In the genomic region with DNA sequence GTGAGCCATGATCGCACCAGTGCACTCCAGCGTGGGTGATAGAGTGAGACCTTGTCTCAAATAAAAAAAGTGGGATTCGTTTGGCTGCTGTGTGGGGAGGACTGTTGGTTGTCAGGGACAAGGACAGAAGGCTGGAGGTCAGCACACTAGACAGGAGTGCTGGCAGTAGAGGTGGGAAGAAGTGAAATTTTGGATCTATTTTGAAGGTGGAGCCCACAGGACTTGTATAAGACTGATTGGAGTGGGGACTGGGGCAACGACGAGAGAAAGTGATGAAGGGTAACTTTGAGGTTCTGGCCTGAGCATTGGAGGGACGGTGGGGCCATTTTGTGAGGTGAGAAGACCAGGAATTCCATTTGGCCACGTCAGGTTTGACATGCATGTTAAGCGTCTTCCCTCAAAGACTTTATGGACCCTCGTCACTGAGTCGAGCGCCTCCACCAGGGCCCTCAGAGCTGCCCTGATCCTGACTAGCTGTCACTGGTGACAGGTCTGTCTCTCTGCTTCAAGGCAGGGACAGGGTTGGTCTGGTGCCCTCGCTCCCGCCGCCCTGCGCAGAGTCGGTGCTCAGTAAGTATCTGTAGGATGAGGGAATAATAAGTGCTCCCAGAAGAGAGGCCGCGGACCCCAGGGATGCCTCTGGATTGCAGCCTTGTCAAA, we compare ENCODE assay signal across 8 cellular contexts. TPM values are rescaled to one million over a fixed set of nuclear protein-coding genes. Genes with fewer than 3 reads are reported as not detected.
DNase-seq lines count a peak whose midpoint lies in the region; ATAC-seq and TF ChIP-seq lines count a peak whose summit lies in the region.

No MANE protein-coding gene starts in this region.

- H2AFZ ChIP-seq in neural progenitor cell (replicated peaks), result peak overlapping the region; percentile 74

- H3K9ac ChIP-seq in neural progenitor cell, result peak overlapping the region; percentile 46

- DNase-seq in activated CD8-positive, alpha-beta memory T cell treated with anti-CD3 and anti-CD28 coated beads, Interleukin-2, amount 50 U/mL, for 48 hours, result peak; percentile 69
- DNase-seq in activated CD8-positive, alpha-beta memory T cell treated with anti-CD3 and anti-CD28 coated beads, Interleukin-2, amount 50 U/mL, for 4 hours, result no peak
- DNase-seq in RPMI8226, result peak; percentile 41
- DNase-seq in endothelial cell (ENCODE audit: low spot score), result peak; percentile 18
- peak; percentile 68 for DNase-seq in neural progenitor cell (ENCODE audit: low spot score)
- DNase-seq in D341Med (ENCODE audit: low spot score), result no peak
- no peak for DNase-seq in left lobe of liver (ENCODE audit: low spot score)

- H3K4me3 Mint-ChIP-seq in endothelial cell (ENCODE audit: unreplicated experiment) (peak overlapping the region; percentile 98), neural progenitor cell (peak overlapping the region; percentile 97)

- peak overlapping the region; percentile 77 for H3K4me3 ChIP-seq in neural progenitor cell

- H3K27me3 ChIP-seq in neural progenitor cell, result peaks cover 36% of the 10 kb centered on the region

- H3K36me3 Mint-ChIP-seq in endothelial cell (ENCODE audit: low read depth, unreplicated experiment), result peaks cover 31% of the 10 kb centered on the region
- peaks cover 2% of the 10 kb centered on the region for H3K36me3 Mint-ChIP-seq in neural progenitor cell

- H3K9me3 ChIP-seq in neural progenitor cell (ENCODE audit: low read depth), result no peaks in the 10 kb centered on the region

- H3K27ac Mint-ChIP-seq in endothelial cell (ENCODE audit: unreplicated experiment) (peak overlapping the region; percentile 96), neural progenitor cell (peak overlapping the region; percentile 30)

- no peaks in the 10 kb centered on the region for H3F3A ChIP-seq in neural progenitor cell (ENCODE audit: low read depth)

- H4K20me1 ChIP-seq in neural progenitor cell (ENCODE audit: low read depth), result peaks cover 7% of the 10 kb centered on the region

- H3K4me1 ChIP-seq in neural progenitor cell, result peaks cover 4% of the 10 kb centered on the region

- H3K4me1 Mint-ChIP-seq in endothelial cell (ENCODE audit: unreplicated experiment), result peaks cover 9% of the 10 kb centered on the region
- H3K4me1 Mint-ChIP-seq in neural progenitor cell, result peaks cover 13% of the 10 kb centered on the region

- no peak for TF ChIP-seq CTCF in endothelial cell (IDR thresholded peaks at IDR 0.05; ENCODE audit: unreplicated experiment)
- TF ChIP-seq CTCF in neural progenitor cell (IDR thresholded peaks at IDR 0.05), result peak; percentile 7

- H3K79me2 ChIP-seq in neural progenitor cell (ENCODE audit: low read depth), result peaks cover 10% of the 10 kb centered on the region

- no peaks in the 10 kb centered on the region for H3K9me3 Mint-ChIP-seq in endothelial cell (ENCODE audit: unreplicated experiment)
- no peaks in the 10 kb centered on the region for H3K9me3 Mint-ChIP-seq in neural progenitor cell

- ATAC-seq in left lobe of liver (no peak), GM21528 (IDR thresholded peaks at IDR 0.05; ENCODE audit: low FRiP score, unreplicated experiment) (no peak)

- H3K27ac ChIP-seq in neural progenitor cell, result no peak overlapping the region

- H3K27me3 Mint-ChIP-seq in endothelial cell (ENCODE audit: unreplicated experiment) (peaks cover 15% of the 10 kb centered on the region), neural progenitor cell (ENCODE audit: insufficient read depth, low read depth) (peaks cover 6% of the 10 kb centered on the region)

- H3K36me3 ChIP-seq in neural progenitor cell, result no peaks in the 10 kb centered on the region

- peak overlapping the region; percentile 88 for H3K4me2 ChIP-seq in neural progenitor cell

RNA-seq across cellular contexts. Expression of a gene that starts 0.7 kb away (rescaled TPM):
- total RNA-seq in endothelial cell (ENCODE audit: unreplicated experiment) (5.4 TPM), neural progenitor cell (ENCODE audit: low replicate concordance) (0.24 and 5.6 TPM in 2 replicates), left lobe of liver (4.4 TPM)

RNA-seq across cellular contexts. Expression of a gene that starts 17.2 kb away (rescaled TPM):
- total RNA-seq in endothelial cell (ENCODE audit: unreplicated experiment) (0.82 TPM), neural progenitor cell (ENCODE audit: low replicate concordance) (not detected in 2 replicates), left lobe of liver (4.8 TPM)

RNA-seq across cellular contexts. Expression of a gene that starts 24.8 kb away (rescaled TPM):
- total RNA-seq in endothelial cell (ENCODE audit: unreplicated experiment) (not detected), neural progenitor cell (ENCODE audit: low replicate concordance) (not detected in 2 replicates), left lobe of liver (not detected)

RNA-seq across cellular contexts. Expression of a gene that starts 34.6 kb away (rescaled TPM):
- total RNA-seq in endothelial cell (ENCODE audit: unreplicated experiment) (not detected), neural progenitor cell (ENCODE audit: low replicate concordance) (not detected in 2 replicates), left lobe of liver (3.8 TPM)

RNA-seq across cellular contexts. Expression of a gene that starts 42.6 kb away (rescaled TPM):
- 0.67 TPM for total RNA-seq in endothelial cell (ENCODE audit: unreplicated experiment)
- not detected in 2 replicates for total RNA-seq in neural progenitor cell (ENCODE audit: low replicate concordance)
- total RNA-seq in left lobe of liver, result not detected

Comparison
In these comparisons a context has a peak if more than half of its experiments do, and no peak if none do; other contexts are left out.
1. DNase-seq: peak in activated CD8-positive, alpha-beta memory T cell treated with anti-CD3 and anti-CD28 coated beads, Interleukin-2, amount 50 U/mL, for 48 hours (single experiment), RPMI8226 (single experiment), endothelial cell (single experiment) and neural progenitor cell (single experiment); none in activated CD8-positive, alpha-beta memory T cell treated with anti-CD3 and anti-CD28 coated beads, Interleukin-2, amount 50 U/mL, for 4 hours (single experiment), D341Med (single experiment) and left lobe of liver (single experiment).